1 cellular context compared by ENCODE assay signal in the genomic region with DNA sequence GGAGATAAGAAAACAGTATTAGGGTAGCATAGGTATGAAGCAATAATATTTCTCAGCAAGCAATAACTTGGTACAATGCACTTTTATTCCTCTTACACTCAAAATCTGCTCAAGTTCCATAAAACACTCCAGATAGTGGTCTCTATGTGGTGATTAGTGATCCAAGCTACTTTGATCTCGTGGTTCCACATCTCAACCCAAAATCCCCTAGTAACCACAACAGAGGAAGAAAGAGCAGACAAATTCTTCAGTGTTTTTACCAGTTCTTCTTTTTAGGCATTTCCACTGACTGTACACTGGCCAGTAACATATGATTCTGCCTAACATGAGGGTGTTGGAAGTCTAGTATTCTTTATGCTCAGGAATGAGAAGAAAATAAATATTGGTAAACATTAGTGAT.
TF ChIP-seq lines count a peak whose summit lies in the region.

No MANE protein-coding gene starts in this region.

TF ChIP-seq in GM12878, 131 proteins besides CTCF, POLR2A, EP300 and RAD21:
- TF ChIP-seq, protein P1, sequence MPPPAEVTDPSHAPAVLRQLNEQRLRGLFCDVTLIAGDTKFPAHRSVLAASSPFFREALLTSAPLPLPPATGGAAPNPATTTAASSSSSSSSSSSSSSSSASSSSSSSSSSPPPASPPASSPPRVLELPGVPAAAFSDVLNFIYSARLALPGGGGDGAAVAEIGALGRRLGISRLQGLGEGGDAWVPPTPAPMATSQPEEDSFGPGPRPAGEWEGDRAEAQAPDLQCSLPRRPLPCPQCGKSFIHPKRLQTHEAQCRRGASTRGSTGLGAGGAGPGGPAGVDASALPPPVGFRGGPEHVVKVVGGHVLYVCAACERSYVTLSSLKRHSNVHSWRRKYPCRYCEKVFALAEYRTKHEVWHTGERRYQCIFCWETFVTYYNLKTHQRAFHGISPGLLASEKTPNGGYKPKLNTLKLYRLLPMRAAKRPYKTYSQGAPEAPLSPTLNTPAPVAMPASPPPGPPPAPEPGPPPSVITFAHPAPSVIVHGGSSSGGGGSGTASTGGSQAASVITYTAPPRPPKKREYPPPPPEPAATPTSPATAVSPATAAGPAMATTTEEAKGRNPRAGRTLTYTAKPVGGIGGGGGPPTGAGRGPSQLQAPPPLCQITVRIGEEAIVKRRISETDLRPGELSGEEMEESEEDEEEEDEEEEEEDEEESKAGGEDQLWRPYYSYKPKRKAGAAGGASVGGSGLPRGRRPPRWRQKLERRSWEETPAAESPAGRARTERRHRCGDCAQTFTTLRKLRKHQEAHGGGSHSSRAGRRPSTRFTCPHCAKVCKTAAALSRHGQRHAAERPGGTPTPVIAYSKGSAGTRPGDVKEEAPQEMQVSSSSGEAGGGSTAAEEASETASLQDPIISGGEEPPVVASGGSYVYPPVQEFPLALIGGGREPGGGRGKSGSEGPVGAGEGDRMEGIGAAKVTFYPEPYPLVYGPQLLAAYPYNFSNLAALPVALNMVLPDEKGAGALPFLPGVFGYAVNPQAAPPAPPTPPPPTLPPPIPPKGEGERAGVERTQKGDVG (CRISPR knock-in tag; IDR thresholded peaks at IDR 0.05) = no peak
- TF ChIP-seq ETV6 (conservative IDR thresholded peaks at IDR 0.05 in 1 of 2, IDR thresholded peaks at IDR 0.05 in 1 of 2; ENCODE audit: borderline replicate concordance in 1 of 2, low read depth in 1 of 2) (no peak), IKZF1 (conservative IDR thresholded peaks at IDR 0.05) (peak; percentile 75), BHLHE40 (IDR thresholded peaks at IDR 0.05; ENCODE audit: borderline replicate concordance in 1 of 2, low read depth in 2 of 2, low read length in 1 of 2) (0 out of 4 replicates have a peak, but pooled peaks of 1 of the 2 experiments have one; percentile 14), KAT2A (conservative IDR thresholded peaks at IDR 0.05; ENCODE audit: control insufficient read depth, low read depth, low read length) (no peak), SPI1 (IDR thresholded peaks at IDR 0.05; ENCODE audit: borderline replicate concordance, insufficient read depth, low read depth, low read length) (peak; percentile 66; the same call in 1 of the 2 replicates), PAX5 (IDR thresholded peaks at IDR 0.05; ENCODE audit: borderline replicate concordance, low read depth, low read length) (no peak), NFIC (IDR thresholded peaks at IDR 0.05; ENCODE audit: low read depth, low read length) (peak; percentile 32; the same call in 1 of the 2 replicates), IKZF2 (IDR thresholded peaks at IDR 0.05) (peak; percentile 63 to 78; a peak in 3 of 4 replicates), SMC3 (IDR thresholded peaks at IDR 0.05; ENCODE audit: borderline replicate concordance, low read length) (no peak), DPF2 (IDR thresholded peaks at IDR 0.05) (0 out of 2 replicates have a peak, but pooled peaks have one; percentile 52), EZH2 (IDR thresholded peaks at IDR 0.05; ENCODE audit: borderline replicate concordance, control insufficient read depth, low read depth, low read length) (no peak), KLF5 (IDR thresholded peaks at IDR 0.05; ENCODE audit: partially characterized antibody) (no peak), SP1 (IDR thresholded peaks at IDR 0.05; ENCODE audit: low read depth, low read length) (no peak), MTA2 (IDR thresholded peaks at IDR 0.05; ENCODE audit: low read depth) (peak; percentile 73), NBN (IDR thresholded peaks at IDR 0.05) (0 out of 2 replicates have a peak, but pooled peaks have one; percentile 30), CREM (IDR thresholded peaks at IDR 0.05; ENCODE audit: low read depth) (no peak), CBFB (IDR thresholded peaks at IDR 0.05; ENCODE audit: low read depth) (0 out of 2 replicates have a peak, but pooled peaks have one; percentile 44), TCF7 (IDR thresholded peaks at IDR 0.05; ENCODE audit: borderline replicate concordance) (peak; percentile 92), RUNX3 (IDR thresholded peaks at IDR 0.05; ENCODE audit: low read length) (peak; percentile 89)
- TF ChIP-seq, protein P2, sequence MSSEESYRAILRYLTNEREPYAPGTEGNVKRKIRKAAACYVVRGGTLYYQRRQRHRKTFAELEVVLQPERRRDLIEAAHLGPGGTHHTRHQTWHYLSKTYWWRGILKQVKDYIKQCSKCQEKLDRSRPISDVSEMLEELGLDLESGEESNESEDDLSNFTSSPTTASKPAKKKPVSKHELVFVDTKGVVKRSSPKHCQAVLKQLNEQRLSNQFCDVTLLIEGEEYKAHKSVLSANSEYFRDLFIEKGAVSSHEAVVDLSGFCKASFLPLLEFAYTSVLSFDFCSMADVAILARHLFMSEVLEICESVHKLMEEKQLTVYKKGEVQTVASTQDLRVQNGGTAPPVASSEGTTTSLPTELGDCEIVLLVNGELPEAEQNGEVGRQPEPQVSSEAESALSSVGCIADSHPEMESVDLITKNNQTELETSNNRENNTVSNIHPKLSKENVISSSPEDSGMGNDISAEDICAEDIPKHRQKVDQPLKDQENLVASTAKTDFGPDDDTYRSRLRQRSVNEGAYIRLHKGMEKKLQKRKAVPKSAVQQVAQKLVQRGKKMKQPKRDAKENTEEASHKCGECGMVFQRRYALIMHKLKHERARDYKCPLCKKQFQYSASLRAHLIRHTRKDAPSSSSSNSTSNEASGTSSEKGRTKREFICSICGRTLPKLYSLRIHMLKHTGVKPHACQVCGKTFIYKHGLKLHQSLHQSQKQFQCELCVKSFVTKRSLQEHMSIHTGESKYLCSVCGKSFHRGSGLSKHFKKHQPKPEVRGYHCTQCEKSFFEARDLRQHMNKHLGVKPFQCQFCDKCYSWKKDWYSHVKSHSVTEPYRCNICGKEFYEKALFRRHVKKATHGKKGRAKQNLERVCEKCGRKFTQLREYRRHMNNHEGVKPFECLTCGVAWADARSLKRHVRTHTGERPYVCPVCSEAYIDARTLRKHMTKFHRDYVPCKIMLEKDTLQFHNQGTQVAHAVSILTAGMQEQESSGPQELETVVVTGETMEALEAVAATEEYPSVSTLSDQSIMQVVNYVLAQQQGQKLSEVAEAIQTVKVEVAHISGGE (CRISPR knock-in tag; IDR thresholded peaks at IDR 0.05) = no peak
- TF ChIP-seq, protein P3, sequence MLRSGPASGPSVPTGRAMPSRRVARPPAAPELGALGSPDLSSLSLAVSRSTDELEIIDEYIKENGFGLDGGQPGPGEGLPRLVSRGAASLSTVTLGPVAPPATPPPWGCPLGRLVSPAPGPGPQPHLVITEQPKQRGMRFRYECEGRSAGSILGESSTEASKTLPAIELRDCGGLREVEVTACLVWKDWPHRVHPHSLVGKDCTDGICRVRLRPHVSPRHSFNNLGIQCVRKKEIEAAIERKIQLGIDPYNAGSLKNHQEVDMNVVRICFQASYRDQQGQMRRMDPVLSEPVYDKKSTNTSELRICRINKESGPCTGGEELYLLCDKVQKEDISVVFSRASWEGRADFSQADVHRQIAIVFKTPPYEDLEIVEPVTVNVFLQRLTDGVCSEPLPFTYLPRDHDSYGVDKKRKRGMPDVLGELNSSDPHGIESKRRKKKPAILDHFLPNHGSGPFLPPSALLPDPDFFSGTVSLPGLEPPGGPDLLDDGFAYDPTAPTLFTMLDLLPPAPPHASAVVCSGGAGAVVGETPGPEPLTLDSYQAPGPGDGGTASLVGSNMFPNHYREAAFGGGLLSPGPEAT (IDR thresholded peaks at IDR 0.05; ENCODE audit: low read depth) = peak; percentile 55; the same call in 1 of the 2 replicates
- TF ChIP-seq, protein P4, sequence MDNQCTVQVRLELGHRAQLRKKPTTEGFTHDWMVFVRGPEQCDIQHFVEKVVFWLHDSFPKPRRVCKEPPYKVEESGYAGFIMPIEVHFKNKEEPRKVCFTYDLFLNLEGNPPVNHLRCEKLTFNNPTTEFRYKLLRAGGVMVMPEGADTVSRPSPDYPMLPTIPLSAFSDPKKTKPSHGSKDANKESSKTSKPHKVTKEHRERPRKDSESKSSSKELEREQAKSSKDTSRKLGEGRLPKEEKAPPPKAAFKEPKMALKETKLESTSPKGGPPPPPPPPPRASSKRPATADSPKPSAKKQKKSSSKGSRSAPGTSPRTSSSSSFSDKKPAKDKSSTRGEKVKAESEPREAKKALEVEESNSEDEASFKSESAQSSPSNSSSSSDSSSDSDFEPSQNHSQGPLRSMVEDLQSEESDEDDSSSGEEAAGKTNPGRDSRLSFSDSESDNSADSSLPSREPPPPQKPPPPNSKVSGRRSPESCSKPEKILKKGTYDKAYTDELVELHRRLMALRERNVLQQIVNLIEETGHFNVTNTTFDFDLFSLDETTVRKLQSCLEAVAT (IDR thresholded peaks at IDR 0.05) = peak; percentile 61; the same call in 1 of the 2 replicates
